Comparison of ENCODE assay signal across 8 cellular contexts in the genomic region with DNA sequence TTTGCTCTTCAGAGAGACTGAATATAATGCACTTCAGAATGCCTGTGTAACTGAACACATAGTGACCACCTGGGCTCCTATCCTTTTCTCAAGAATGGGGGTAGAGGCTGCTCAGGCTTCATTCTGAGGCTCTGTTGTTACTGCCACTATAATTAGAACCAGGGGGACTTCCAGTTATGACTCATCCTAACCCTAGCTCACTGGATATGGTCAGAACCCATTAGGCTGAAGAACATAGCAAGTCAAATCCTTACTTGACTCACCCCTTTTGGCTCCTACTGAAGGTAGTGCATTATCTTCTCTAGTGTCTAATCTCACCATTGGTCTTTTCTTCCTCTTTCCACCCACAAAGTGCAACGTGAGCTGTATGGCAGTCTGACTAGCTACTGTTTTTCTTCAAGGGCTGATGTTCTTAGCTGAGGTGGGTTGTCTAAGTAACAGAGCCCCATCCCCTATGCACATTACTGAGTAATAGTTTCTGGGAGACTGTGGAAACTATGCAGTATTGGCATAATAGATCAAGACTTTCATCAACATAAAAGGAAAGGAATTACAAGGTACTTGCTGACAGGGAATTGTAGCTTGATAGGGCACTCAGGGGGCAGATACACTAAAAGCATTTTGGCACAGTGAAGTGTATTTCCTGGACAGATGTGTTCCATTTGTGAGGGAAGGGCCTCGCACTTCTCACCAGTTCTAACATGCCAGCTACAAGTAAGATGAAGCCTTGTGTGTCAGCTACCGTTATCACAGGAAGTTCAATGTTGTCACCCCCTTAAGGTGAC.
DNase-seq lines count a peak whose midpoint lies in the region; ATAC-seq, FAIRE-seq and TF ChIP-seq lines count a peak whose summit lies in the region.

No MANE protein-coding gene starts in this region.

- no peak for DNase-seq in activated naive CD4-positive, alpha-beta T cell treated with anti-CD3 and anti-CD28 coated beads, Interleukin-2, amount 50 U/mL, for 72 hours (ENCODE audit: low spot score in 2 of 2)
- DNase-seq in activated naive CD4-positive, alpha-beta T cell (lab: John Stamatoyannopoulos, UW), result no peak
- peak; percentile 93 for DNase-seq in HFFc6
- peak; percentile 24 for DNase-seq in NCI-H146 (lab: John Stamatoyannopoulos, UW)
- peak; percentile 10 to 75 (median 38) for DNase-seq in K562 (ENCODE audit: extremely low read depth in 1 of 4, low spot score in 3 of 4)
- peak; percentile 31 for DNase-seq in pons (ENCODE audit: low spot score)
- DNase-seq in NCI-H2171 (lab: John Stamatoyannopoulos, UW), result no peak
- no peak for DNase-seq in mesenteric fat pad (ENCODE audit: low spot score)

- peaks cover 0 to 18% of the 10 kb centered on the region in 2 experiments; a peak in 3 of 5 replicates for H3K4me1 ChIP-seq in K562 (replicated peaks in 1 of 2; ENCODE audit: control insufficient read depth in 2 of 2, insufficient read depth in 2 of 2, low read length in 2 of 2)

- TF ChIP-seq POLR2A in K562 (conservative IDR thresholded peaks at IDR 0.05), result no peak

- peak; percentile 90 to 91 for ATAC-seq in activated naive CD4-positive, alpha-beta T cell treated with anti-CD3 and anti-CD28 coated beads, Interleukin-2, amount 50 U/mL, for 72 hours
- ATAC-seq in K562, result peak; percentile 94

- H3K4me3 ChIP-seq in K562, result no peak overlapping the region

- TF ChIP-seq EP300 in K562 (IDR thresholded peaks at IDR 0.05; ENCODE audit: low read length), result no peak; the same call in 1 of the 2 replicates

- H3K36me3 ChIP-seq in K562 (ENCODE audit: control insufficient read depth, insufficient read depth, low read length), result no peaks in the 10 kb centered on the region

- in situ Hi-C loops in K562 (cut with MboI), result no loop called here

- no peaks in the 10 kb centered on the region for H4K20me1 ChIP-seq in K562 (replicated peaks; ENCODE audit: control insufficient read depth, insufficient read depth, low read length)

- POLR2A ChIA-PET in K562 (lab: Yijun Ruan, JAX), result interaction anchor here (0.7 kb wide), 1 partner anchor 348 kb away, joined by 3 read pairs; no protein-coding TSS in a partner anchor

- no peak for TF ChIP-seq RAD21 in K562 (CRISPR knock-in tag; conservative IDR thresholded peaks at IDR 0.05 in 1 of 2, IDR thresholded peaks at IDR 0.05 in 1 of 2)

- no peaks in the 10 kb centered on the region for H3K27me3 ChIP-seq in K562 (ENCODE audit: control insufficient read depth in 2 of 2, insufficient read depth in 2 of 2, low read length in 2 of 2)

- H3K4me3 Mint-ChIP-seq in HFFc6, result peak overlapping the region; percentile 9; the same call in 1 of the 2 replicates

- peak overlapping the region; percentile 28; the same call in 1 of the 2 replicates for H3K4me2 ChIP-seq in K562 (ENCODE audit: insufficient read depth, low read length)

- intact Hi-C loops in K562 (cut with micrococcal nuclease), result no loop called here

- peaks cover 0 to 5% of the 10 kb centered on the region in 2 donors for H3K9me3 Mint-ChIP-seq in activated naive CD4-positive, alpha-beta T cell treated with anti-CD3 and anti-CD28 coated beads, Interleukin-2, amount 50 U/mL, for 72 hours
- no peaks in the 10 kb centered on the region for H3K9me3 Mint-ChIP-seq in HFFc6

- H3K4me1 Mint-ChIP-seq in HFFc6 (ENCODE audit: low read depth), result peaks cover 37% of the 10 kb centered on the region

- TF ChIP-seq CTCF in HFFc6 (IDR thresholded peaks at IDR 0.05) (no peak), K562 (IDR thresholded peaks at IDR 0.05 in 2 of 3, conservative IDR thresholded peaks at IDR 0.05 in 1 of 3; ENCODE audit: insufficient read depth in 2 of 3, low read depth in 1 of 3, low read length in 3 of 3) (no peak)

- no peaks in the 10 kb centered on the region for H3K79me2 ChIP-seq in K562 (ENCODE audit: control insufficient read depth, insufficient read depth, low read length)

- 13% methylated on average over 3 of the region's 3 CpGs for WGBS in K562 (ENCODE audit: insufficient coverage, low coverage, missing lambda C conversion rate)

- FAIRE-seq in K562 (lab: Jason Lieb, UNC), result peak; percentile 84

- H3K9ac ChIP-seq in K562 (ENCODE audit: insufficient read depth in 1 of 2, low read depth in 2 of 2, low read length in 2 of 2), result 0 out of 4 replicates have a peak overlapping the region, but pooled peaks of 1 of the 2 experiments have one; percentile 7

- CTCF ChIA-PET in K562 (lab: Yijun Ruan, JAX; ENCODE audit: low intra/inter-chr PET ratio), result no interaction called here

- H3K27me3 Mint-ChIP-seq in HFFc6 (ENCODE audit: insufficient read depth), result no peaks in the 10 kb centered on the region

- BruUV-seq in K562 (replicated peaks; lab: Mats Ljungman, UMichigan), result no TSS peak

- peak overlapping the region; percentile 62; the same call in 2 of the 3 replicates for H3K27ac ChIP-seq in K562 (ENCODE audit: extremely low read depth, low read depth, low read length)

- no peaks in the 10 kb centered on the region for H3K36me3 Mint-ChIP-seq in activated naive CD4-positive, alpha-beta T cell treated with anti-CD3 and anti-CD28 coated beads, Interleukin-2, amount 50 U/mL, for 72 hours
- no peaks in the 10 kb centered on the region for H3K36me3 Mint-ChIP-seq in HFFc6 (ENCODE audit: low read depth)

- H3K9me1 ChIP-seq in K562 (ENCODE audit: control insufficient read depth, insufficient read depth, low read length), result no peaks in the 10 kb centered on the region

- H3K9me3 ChIP-seq in K562 (replicated peaks; ENCODE audit: control insufficient read depth, insufficient read depth, low read depth, low read length), result no peaks in the 10 kb centered on the region; the same call in 1 of the 2 replicates

- H3K27ac Mint-ChIP-seq in activated naive CD4-positive, alpha-beta T cell treated with anti-CD3 and anti-CD28 coated beads, Interleukin-2, amount 50 U/mL, for 72 hours, result peak overlapping the region in 1 of 2 donors; percentile 62
- H3K27ac Mint-ChIP-seq in HFFc6, result peak overlapping the region; percentile 67

- peak overlapping the region; percentile 77 for H2AFZ ChIP-seq in K562 (ENCODE audit: low read depth, low read length)

TF ChIP-seq in K562, 482 proteins besides CTCF, POLR2A, EP300 and RAD21 (continues in another document):
- peak; percentile 93 for TF ChIP-seq JUND (IDR thresholded peaks at IDR 0.05; ENCODE audit: borderline replicate concordance, low read depth, low read length)
- TF ChIP-seq JUND (tag; IDR thresholded peaks at IDR 0.05; ENCODE audit: borderline replicate concordance, low read depth, low read length), result peak; percentile 89; the same call in 2 of the 3 replicates
- TF ChIP-seq EHMT2 (IDR thresholded peaks at IDR 0.05), result peak; percentile 92
- TF ChIP-seq FOSL1 (tag; conservative IDR thresholded peaks at IDR 0.05), result peak; percentile 91
- TF ChIP-seq SMARCC2 (IDR thresholded peaks at IDR 0.05; ENCODE audit: low read depth), result 0 out of 2 replicates have a peak, but pooled peaks have one; percentile 26
- peak; percentile 28; the same call in 1 of the 2 replicates for TF ChIP-seq CTBP1 (IDR thresholded peaks at IDR 0.05; ENCODE audit: borderline replicate concordance)
- TF ChIP-seq, protein P1, sequence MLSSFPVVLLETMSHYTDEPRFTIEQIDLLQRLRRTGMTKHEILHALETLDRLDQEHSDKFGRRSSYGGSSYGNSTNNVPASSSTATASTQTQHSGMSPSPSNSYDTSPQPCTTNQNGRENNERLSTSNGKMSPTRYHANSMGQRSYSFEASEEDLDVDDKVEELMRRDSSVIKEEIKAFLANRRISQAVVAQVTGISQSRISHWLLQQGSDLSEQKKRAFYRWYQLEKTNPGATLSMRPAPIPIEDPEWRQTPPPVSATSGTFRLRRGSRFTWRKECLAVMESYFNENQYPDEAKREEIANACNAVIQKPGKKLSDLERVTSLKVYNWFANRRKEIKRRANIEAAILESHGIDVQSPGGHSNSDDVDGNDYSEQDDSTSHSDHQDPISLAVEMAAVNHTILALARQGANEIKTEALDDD (IDR thresholded peaks at IDR 0.05), result peak; percentile 96
- peak; percentile 56; the same call in 1 of the 2 replicates for TF ChIP-seq ZNF589 (CRISPR knock-in tag; IDR thresholded peaks at IDR 0.05; ENCODE audit: low read depth)
- TF ChIP-seq, protein P2, sequence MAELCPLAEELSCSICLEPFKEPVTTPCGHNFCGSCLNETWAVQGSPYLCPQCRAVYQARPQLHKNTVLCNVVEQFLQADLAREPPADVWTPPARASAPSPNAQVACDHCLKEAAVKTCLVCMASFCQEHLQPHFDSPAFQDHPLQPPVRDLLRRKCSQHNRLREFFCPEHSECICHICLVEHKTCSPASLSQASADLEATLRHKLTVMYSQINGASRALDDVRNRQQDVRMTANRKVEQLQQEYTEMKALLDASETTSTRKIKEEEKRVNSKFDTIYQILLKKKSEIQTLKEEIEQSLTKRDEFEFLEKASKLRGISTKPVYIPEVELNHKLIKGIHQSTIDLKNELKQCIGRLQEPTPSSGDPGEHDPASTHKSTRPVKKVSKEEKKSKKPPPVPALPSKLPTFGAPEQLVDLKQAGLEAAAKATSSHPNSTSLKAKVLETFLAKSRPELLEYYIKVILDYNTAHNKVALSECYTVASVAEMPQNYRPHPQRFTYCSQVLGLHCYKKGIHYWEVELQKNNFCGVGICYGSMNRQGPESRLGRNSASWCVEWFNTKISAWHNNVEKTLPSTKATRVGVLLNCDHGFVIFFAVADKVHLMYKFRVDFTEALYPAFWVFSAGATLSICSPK (IDR thresholded peaks at IDR 0.05; ENCODE audit: borderline replicate concordance), result no peak
- peak; percentile 73 for TF ChIP-seq SMARCA4 (IDR thresholded peaks at IDR 0.05)
- TF ChIP-seq L3MBTL2 (IDR thresholded peaks at IDR 0.05), result peak; percentile 64
- no peak for TF ChIP-seq PPARD (CRISPR knock-in tag; IDR thresholded peaks at IDR 0.05)
- no peak for TF ChIP-seq HDGF (IDR thresholded peaks at IDR 0.05)
- TF ChIP-seq SMARCB1 (IDR thresholded peaks at IDR 0.05; ENCODE audit: insufficient read length, low read depth), result no peak
- TF ChIP-seq, protein P3, sequence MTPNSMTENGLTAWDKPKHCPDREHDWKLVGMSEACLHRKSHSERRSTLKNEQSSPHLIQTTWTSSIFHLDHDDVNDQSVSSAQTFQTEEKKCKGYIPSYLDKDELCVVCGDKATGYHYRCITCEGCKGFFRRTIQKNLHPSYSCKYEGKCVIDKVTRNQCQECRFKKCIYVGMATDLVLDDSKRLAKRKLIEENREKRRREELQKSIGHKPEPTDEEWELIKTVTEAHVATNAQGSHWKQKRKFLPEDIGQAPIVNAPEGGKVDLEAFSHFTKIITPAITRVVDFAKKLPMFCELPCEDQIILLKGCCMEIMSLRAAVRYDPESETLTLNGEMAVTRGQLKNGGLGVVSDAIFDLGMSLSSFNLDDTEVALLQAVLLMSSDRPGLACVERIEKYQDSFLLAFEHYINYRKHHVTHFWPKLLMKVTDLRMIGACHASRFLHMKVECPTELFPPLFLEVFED (CRISPR knock-in tag; conservative IDR thresholded peaks at IDR 0.05), result no peak
- TF ChIP-seq ETV5 (CRISPR knock-in tag; IDR thresholded peaks at IDR 0.05; ENCODE audit: low read depth), result no peak

Comparison
In these comparisons a context has a peak if more than half of its experiments do, and no peak if none do; other contexts are left out.
1. DNase-seq: peak in HFFc6 (single experiment), NCI-H146 (single experiment), K562 (4 of 4) and pons (single experiment); none in activated naive CD4-positive, alpha-beta T cell treated with anti-CD3 and anti-CD28 coated beads, Interleukin-2, amount 50 U/mL, for 72 hours (0 of 2), activated naive CD4-positive, alpha-beta T cell (0 of 4), NCI-H2171 (single experiment) and mesenteric fat pad (single experiment).